16 cellular contexts compared by ENCODE assay signal in genomic region chr19:4013886-4014540, GRCh38. TPM values are rescaled to one million over a fixed set of nuclear protein-coding genes. Genes with fewer than 3 reads are reported as not detected.
DNase-seq lines count a peak whose midpoint lies in the region; ATAC-seq lines count a peak whose summit lies in the region.
"Had no signal": no experiment of that assay in that cellular context is flagged by ENCODE, and none has a peak within 500 bp of the region (broad histone marks: within the 10 kb centered on the region; RNA-seq: fewer than 3 reads in every experiment).

No MANE protein-coding gene starts in this region.

- peaks cover 19% of the 10 kb centered on the region; the same call in 1 of the 2 replicates for H3K4me1 ChIP-seq in HUES6 (ENCODE audit: control insufficient read depth, insufficient read depth, low read length)
- peaks cover 32 to 38% of the 10 kb centered on the region in 2 experiments for H3K4me1 ChIP-seq in trophoblast cell (ENCODE audit: control insufficient read depth in 1 of 2, insufficient read depth in 2 of 2, low read length in 2 of 2)

- H3K9ac ChIP-seq in HUES6 (ENCODE audit: low read length) (peak overlapping the region; percentile 15), trophoblast cell (ENCODE audit: low read length) (no peak overlapping the region)

- H2BK120ac ChIP-seq in trophoblast cell (ENCODE audit: insufficient read depth, low read length, poor library complexity), result no peak overlapping the region

- H2AK5ac ChIP-seq in trophoblast cell (ENCODE audit: low read length), result no peak overlapping the region

- peaks cover 20% of the 10 kb centered on the region for H3K79me2 ChIP-seq in trophoblast cell (ENCODE audit: control insufficient read depth, insufficient read depth, low read length, poor library complexity)

- H3K4me3 ChIP-seq in HUES6 (ENCODE audit: low read depth, low read length) (no peak overlapping the region), trophoblast cell (ENCODE audit: low read depth, low read length) (no peak overlapping the region)
- H3K4me3 ChIP-seq: esophagus squamous epithelium, K562, left lung, ovary, upper lobe of left lung had no signal

- no peak overlapping the region for H3K4me3 Mint-ChIP-seq in stimulated activated naive CD8-positive, alpha-beta T cell treated with anti-CD3 and anti-CD28 coated beads, Interleukin-15, amount 100 ng/mL, for 72 hours
- H3K4me3 Mint-ChIP-seq: CD8-positive, alpha-beta T cell had no signal

- no CpG with 5 or more reads among the region's 20 CpGs for WGBS in trophoblast cell (ENCODE audit: extremely low coverage, insufficient coverage, insufficient read length)

- H3K79me1 ChIP-seq in trophoblast cell (ENCODE audit: low read length), result peaks cover 13% of the 10 kb centered on the region

- H4K8ac ChIP-seq in trophoblast cell (ENCODE audit: low read depth, low read length), result no peak overlapping the region

- no peaks in the 10 kb centered on the region for H3K27me3 Mint-ChIP-seq in stimulated activated naive CD8-positive, alpha-beta T cell treated with anti-CD3 and anti-CD28 coated beads, Interleukin-15, amount 100 ng/mL, for 72 hours

- H2BK5ac ChIP-seq in trophoblast cell (ENCODE audit: low read depth, low read length, poor library complexity), result no peak overlapping the region

- no peaks in the 10 kb centered on the region for H3K27me3 ChIP-seq in HUES6 (ENCODE audit: control insufficient read depth, insufficient read depth, low read length)
- H3K27me3 ChIP-seq in trophoblast cell (ENCODE audit: insufficient read depth, low read length), result no peaks in the 10 kb centered on the region
- H3K27me3 ChIP-seq: esophagus squamous epithelium, left lung, ovary, upper lobe of left lung had no signal

- peaks cover 60% of the 10 kb centered on the region for H3K36me3 ChIP-seq in HUES6 (ENCODE audit: control insufficient read depth, insufficient read depth, low read length)
- peaks cover 47 to 55% of the 10 kb centered on the region in 2 experiments for H3K36me3 ChIP-seq in trophoblast cell (ENCODE audit: control insufficient read depth in 1 of 2, insufficient read depth in 2 of 2, low read length in 2 of 2)
- H3K36me3 ChIP-seq: ovary had no signal

- H3K4ac ChIP-seq in trophoblast cell (ENCODE audit: low read depth, low read length), result peak overlapping the region; percentile 2

- no peak overlapping the region for H3K23ac ChIP-seq in trophoblast cell (ENCODE audit: low read length)

- H3K27ac Mint-ChIP-seq in stimulated activated naive CD8-positive, alpha-beta T cell treated with anti-CD3 and anti-CD28 coated beads, Interleukin-15, amount 100 ng/mL, for 72 hours, result no peak overlapping the region
- H3K27ac Mint-ChIP-seq: CD8-positive, alpha-beta T cell had no signal

- H3K4me1 Mint-ChIP-seq in stimulated activated naive CD8-positive, alpha-beta T cell treated with anti-CD3 and anti-CD28 coated beads, Interleukin-15, amount 100 ng/mL, for 72 hours, result peaks cover 69% of the 10 kb centered on the region

- H3K14ac ChIP-seq in trophoblast cell (ENCODE audit: low read length), result no peak overlapping the region

- no peak overlapping the region for H3K4me2 ChIP-seq in trophoblast cell (ENCODE audit: low read length)

- intact Hi-C loops in left ventricle myocardium superior (cut with micrococcal nuclease), result no loop called here

- DNase-seq in Ammon's horn (ENCODE audit: low spot score), result peak; percentile 68
- no peak for DNase-seq in left ventricle myocardium superior
- DNase-seq in trophoblast cell, result no peak
- DNase-seq in stimulated activated naive CD8-positive, alpha-beta T cell treated with anti-CD3 and anti-CD28 coated beads, Interleukin-15, amount 100 ng/mL, for 72 hours, result no peak
- no peak for DNase-seq in stimulated activated naive CD8-positive, alpha-beta T cell treated with anti-CD3 and anti-CD28 coated beads, Interleukin-15, Interleukin-2, amounts not matched to agents 100 U/mL and 50 U/mL, for 24 hours
- DNase-seq in effector CD4-positive, alpha-beta T cell, result no peak
- DNase-seq: esophagus squamous epithelium, left lung, NCI-H748 treated with DMSO at 0.1 percent for 48 hours, SHP77 treated with DMSO at 0.1 percent for 48 hours had no signal

- no peak overlapping the region for H4K91ac ChIP-seq in trophoblast cell (ENCODE audit: low read depth, low read length)

- H4K12ac ChIP-seq in trophoblast cell (ENCODE audit: low read depth, low read length), result no peak overlapping the region

- H3K18ac ChIP-seq in trophoblast cell (ENCODE audit: low read length), result no peak overlapping the region

- peak; percentile 8 for ATAC-seq in left ventricle myocardium superior
- no peak for ATAC-seq in stimulated activated naive CD8-positive, alpha-beta T cell treated with anti-CD3 and anti-CD28 coated beads, Interleukin-15, amount 100 ng/mL, for 72 hours
- ATAC-seq in stimulated activated naive CD8-positive, alpha-beta T cell treated with anti-CD3 and anti-CD28 coated beads, Interleukin-15, Interleukin-2, amounts not matched to agents 100 U/mL and 50 U/mL, for 24 hours, result no peak
- ATAC-seq in HG03159 (IDR thresholded peaks at IDR 0.05; ENCODE audit: unreplicated experiment), result no peak
- ATAC-seq: left lung had no signal

- H3K27ac ChIP-seq in HUES6 (ENCODE audit: low read depth, low read length) (0 out of 2 replicates have a peak overlapping the region, but pooled peaks have one; percentile 8), trophoblast cell (ENCODE audit: low read depth, low read length) (no peak overlapping the region)
- H3K27ac ChIP-seq: ovary had no signal

- no peaks in the 10 kb centered on the region for H3K9me3 Mint-ChIP-seq in stimulated activated naive CD8-positive, alpha-beta T cell treated with anti-CD3 and anti-CD28 coated beads, Interleukin-15, amount 100 ng/mL, for 72 hours
- H3K9me3 Mint-ChIP-seq: CD8-positive, alpha-beta T cell had no signal

- H2BK12ac ChIP-seq in trophoblast cell (ENCODE audit: low read length), result no peak overlapping the region

- no peak overlapping the region for H2AFZ ChIP-seq in trophoblast cell (ENCODE audit: insufficient read depth, low read length, poor library complexity)

- H3K9me3 ChIP-seq in HUES6 (ENCODE audit: control insufficient read depth, insufficient read depth, low read depth, low read length) (no peaks in the 10 kb centered on the region), trophoblast cell (ENCODE audit: insufficient read depth, low read depth, low read length) (no peaks in the 10 kb centered on the region)
- H3K9me3 ChIP-seq: esophagus squamous epithelium, left lung, ovary, upper lobe of left lung had no signal

RNA-seq across cellular contexts. Expression of gene PIAS4, which starts 6.5 kb away (rescaled TPM):
- total RNA-seq in left ventricle myocardium superior, result 19.8 TPM
- polyA plus RNA-seq in trophoblast cell (2013), result 73.6 and 81.3 TPM in 2 replicates

RNA-seq across cellular contexts. Expression of gene EEF2, which starts 28.8 kb away (rescaled TPM):
- total RNA-seq in left ventricle myocardium superior, result 2,417 TPM
- polyA plus RNA-seq in trophoblast cell (2013), result 1,711 and 1,770 TPM in 2 replicates

RNA-seq across cellular contexts. Expression of gene DAPK3, which starts 43.1 kb away (rescaled TPM):
- total RNA-seq in left ventricle myocardium superior, result 68.5 TPM
- 151 and 155 TPM in 2 replicates for polyA plus RNA-seq in trophoblast cell (2013)

RNA-seq across cellular contexts. Expression of gene ZBTB7A, which starts 52.7 kb away (rescaled TPM):
- 35.2 TPM for total RNA-seq in left ventricle myocardium superior
- 33.3 and 34.5 TPM in 2 replicates for polyA plus RNA-seq in trophoblast cell (2013)
